ENCODE assay signal across 8 cellular contexts in genomic region chr3:119294889-119295769, GRCh38. TPM values are rescaled to one million over a fixed set of nuclear protein-coding genes. Genes with fewer than 3 reads are reported as not detected.
DNase-seq lines count a peak whose midpoint lies in the region; ATAC-seq and TF ChIP-seq lines count a peak whose summit lies in the region.

No MANE protein-coding gene starts in this region.

- peaks cover 11% of the 10 kb centered on the region for H3K36me3 Mint-ChIP-seq in T-cell

- H3K4me3 Mint-ChIP-seq in T-cell: peak overlapping the region; percentile 85 to 93 (median 90)

- POLR2A ChIA-PET in T-cell (lab: Charles Lee): interaction anchor here (0.6 to 2.3 kb wide), 9 partner anchors 9 to 1447 kb away, joined by 3 to 15 read pairs (median 6); partner anchors contain the start of genes GTF2E1 (in 1 of the 2), RABL3 (in 1 of the 2), TIMMDC1 (in 1 of the 2) and TMEM39A (in 1 of the 2)

- CTCF ChIA-PET in T-cell (lab: Charles Lee): interaction anchor here (0.5 to 3.0 kb wide), 9 partner anchors 20 to 1418 kb away, joined by 3 to 22 read pairs (median 6); partner anchors contain the start of gene B4GALT4 (in 1 of the 2)

- no peaks in the 10 kb centered on the region for H3K27me3 Mint-ChIP-seq in T-cell

- ATAC-seq in GM19023 (IDR thresholded peaks at IDR 0.05; ENCODE audit: unreplicated experiment) (peak; percentile 29), HG03159 (IDR thresholded peaks at IDR 0.05; ENCODE audit: unreplicated experiment) (peak; percentile 33), T-cell (replicated peaks in 1 of 4) (peak; percentile 44 to 59 (median 48))

- no peaks in the 10 kb centered on the region for H3K9me3 Mint-ChIP-seq in T-cell

- peak overlapping the region; percentile 79 to 94 for H3K27ac Mint-ChIP-seq in T-cell

- peak overlapping the region; percentile 73 for H3K4me3 ChIP-seq in AG09309 (ENCODE audit: control insufficient read depth, low read depth, low read length)
- H3K4me3 ChIP-seq in astrocyte of the cerebellum (ENCODE audit: low read depth, low read length): peak overlapping the region; percentile 80

- in situ Hi-C loops in astrocyte of the cerebellum (cut with HindIII; ENCODE audit: low sequenced_read_pairs): loop anchor here (5.0 kb wide), 1 partner anchor 57 kb away; no protein-coding TSS in a partner anchor

- TF ChIP-seq CTCF in AG09309 (IDR thresholded peaks at IDR 0.05; ENCODE audit: control insufficient read depth, insufficient read depth, low read depth, low read length, missing control alignments): no peak
- TF ChIP-seq CTCF in astrocyte of the cerebellum (IDR thresholded peaks at IDR 0.05; ENCODE audit: low read depth, low read length, missing control alignments): no peak

- peaks cover 53 to 62% (median 61%) of the 10 kb centered on the region in 3 donors for H3K4me1 Mint-ChIP-seq in T-cell

- DNase-seq in AG09309 (ENCODE audit: low read depth): no peak
- peak in 32 of 34 experiments; percentile 27 to 66 (median 44) for DNase-seq in T-cell
- no peak for DNase-seq in astrocyte of the cerebellum (ENCODE audit: low read depth)
- DNase-seq in iris pigment epithelial cell (ENCODE audit: low read depth): peak; percentile 54
- peak; percentile 12 to 33 for DNase-seq in stimulated activated CD4-positive, alpha-beta T cell treated with anti-CD3 and anti-CD28 coated beads, Interleukin-15, amount 100 ng/mL, for 48 hours (ENCODE audit: low read depth in 2 of 2)
- no peak for DNase-seq in NCI-H345 (lab: John Stamatoyannopoulos, UW)

RNA-seq across cellular contexts. Expression of gene ARHGAP31, which starts 0.9 kb away (rescaled TPM):
- total RNA-seq in T-cell: 1 to 10 TPM; 2.7 to 5.1 (median 3.4) TPM

RNA-seq across cellular contexts. Expression of gene B4GALT4, which starts 54.5 kb away (rescaled TPM):
- total RNA-seq in T-cell: 10 to 100 TPM; 14.0 to 33.7 (median 18.2) TPM

Comparison
In these comparisons a context has a peak if more than half of its experiments do, and no peak if none do; other contexts are left out.
1. DNase-seq: peak in T-cell (32 of 34), iris pigment epithelial cell (single experiment) and stimulated activated CD4-positive, alpha-beta T cell treated with anti-CD3 and anti-CD28 coated beads, Interleukin-15, amount 100 ng/mL, for 48 hours (2 of 2); none in AG09309 (single experiment), astrocyte of the cerebellum (single experiment) and NCI-H345 (single experiment).
2. Peak in every context shown above with its lines, with median percentiles within 50 percentile points of each other: ATAC-seq.